9 cellular contexts compared by ENCODE assay signal in the genomic region with DNA sequence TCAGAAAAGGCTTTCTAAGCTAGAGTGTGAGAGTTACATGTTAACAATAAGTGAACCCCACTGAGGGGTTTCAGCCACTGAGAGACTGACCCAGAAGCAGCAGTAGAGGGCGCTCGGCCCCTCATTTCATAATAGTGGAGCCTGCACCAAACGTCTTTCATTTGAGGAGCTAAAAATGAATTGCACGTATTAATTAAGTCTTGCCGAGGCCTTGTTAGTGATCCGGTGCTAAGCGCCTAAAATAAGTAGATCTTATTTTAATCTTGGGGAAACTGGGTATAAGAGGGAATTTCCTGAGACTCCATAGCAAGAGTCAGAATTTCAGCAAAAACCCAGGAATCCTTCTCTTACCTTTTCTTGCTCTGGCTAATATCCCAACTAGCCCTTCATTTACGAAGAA.
A peak's percentile ranks its signal among the peaks of the same experiment; 100 is the strongest.
DNase-seq lines count a peak whose midpoint lies in the region; ATAC-seq, FAIRE-seq and TF ChIP-seq lines count a peak whose summit lies in the region.
"Had no signal": no experiment of that assay in that cellular context is flagged by ENCODE, and none has a peak within 500 bp of the region (broad histone marks: within the 10 kb centered on the region; RNA-seq: fewer than 3 reads in every experiment).

No MANE protein-coding gene starts in this region.

- H3K9me3 ChIP-seq in BLaER1 treated with 17β-estradiol and CSF1 and Interleukin-3, amounts not matched to agents 10 nM and 100 nM (replicated peaks in 1 of 11) = no peaks in the 10 kb centered on the region
- H3K9me3 ChIP-seq in upper lobe of left lung = no peaks in the 10 kb centered on the region

- no peaks in the 10 kb centered on the region for H3K36me3 Mint-ChIP-seq in osteocyte (ENCODE audit: unreplicated experiment)

- H3K36me3 ChIP-seq in BLaER1 treated with 17β-estradiol and CSF1 and Interleukin-3, amounts not matched to agents 10 nM and 100 nM = no peaks in the 10 kb centered on the region
- H3K36me3 ChIP-seq in upper lobe of left lung = no peaks in the 10 kb centered on the region

- no peaks in the 10 kb centered on the region for H3K9me3 Mint-ChIP-seq in osteocyte (ENCODE audit: unreplicated experiment)
- H3K9me3 Mint-ChIP-seq: IgD-negative memory B cell had no signal

- FAIRE-seq in frontal cortex (lab: Jason Lieb, UNC) = no peak

- WGBS in upper lobe of left lung, 2 donors = 20 to 21% methylated on average over 8 of the region's 8 CpGs

- H3K4me2 ChIP-seq in BLaER1 treated with 17β-estradiol and CSF1 and Interleukin-3, amounts not matched to agents 10 nM and 100 nM = peak overlapping the region in 7 of 11 experiments; percentile 15 to 40 (median 35); a peak in 12 of 22 replicates

- no peaks in the 10 kb centered on the region for H3K27me3 Mint-ChIP-seq in osteocyte (ENCODE audit: unreplicated experiment)
- H3K27me3 Mint-ChIP-seq: IgD-negative memory B cell had no signal

- peaks cover 8% of the 10 kb centered on the region for H3K4me1 Mint-ChIP-seq in osteocyte (ENCODE audit: unreplicated experiment)

- TF ChIP-seq EP300 in upper lobe of left lung (IDR thresholded peaks at IDR 0.05) = no peak

- POLR2A ChIA-PET in RWPE1 (lab: Yijun Ruan, JAX; ENCODE audit: low non-redundant PET) = interaction anchor here (0.6 kb wide), 1 partner anchor 537 kb away, joined by 4 read pairs; no protein-coding TSS in a partner anchor

- no peak for TF ChIP-seq POLR2A in upper lobe of left lung (IDR thresholded peaks at IDR 0.05)

- H3K27ac ChIP-seq in BLaER1 treated with 17β-estradiol and CSF1 and Interleukin-3, amounts not matched to agents 10 nM and 100 nM = 0 out of 22 replicates have a peak overlapping the region, but pooled peaks of 1 of the 11 experiments have one; percentile 11
- no peak overlapping the region for H3K27ac ChIP-seq in RWPE1
- H3K27ac ChIP-seq in upper lobe of left lung = no peak overlapping the region

- no peaks in the 10 kb centered on the region for H3K27me3 ChIP-seq in BLaER1 treated with 17β-estradiol and CSF1 and Interleukin-3, amounts not matched to agents 10 nM and 100 nM
- no peaks in the 10 kb centered on the region for H3K27me3 ChIP-seq in upper lobe of left lung

- H3K9ac ChIP-seq in BLaER1 treated with 17β-estradiol and CSF1 and Interleukin-3, amounts not matched to agents 10 nM and 100 nM = peak overlapping the region in 1 of 11 experiments; percentile 16; a peak in 1 of 22 replicates

- no peak overlapping the region for H3K4me3 Mint-ChIP-seq in osteocyte (ENCODE audit: unreplicated experiment)
- H3K4me3 Mint-ChIP-seq: IgD-negative memory B cell had no signal

- H4K20me1 ChIP-seq in BLaER1 treated with 17β-estradiol and CSF1 and Interleukin-3, amounts not matched to agents 10 nM and 100 nM = peaks cover 0 to 3% (median 0%) of the 10 kb centered on the region in 11 experiments; a peak in 1 of 22 replicates

- peak; percentile 70 to 73 for ATAC-seq in upper lobe of left lung (ENCODE audit: low FRiP score in 2 of 2)

- H3K4me3 ChIP-seq in BLaER1 treated with 17β-estradiol and CSF1 and Interleukin-3, amounts not matched to agents 10 nM and 100 nM = no peak overlapping the region
- no peak overlapping the region for H3K4me3 ChIP-seq in upper lobe of left lung

- TF ChIP-seq CTCF in GM20000 (IDR thresholded peaks at IDR 0.05; ENCODE audit: extremely low read depth, missing control alignments) = peak; percentile 77
- peak; percentile 73 for TF ChIP-seq CTCF in RWPE1 (conservative IDR thresholded peaks at IDR 0.05; ENCODE audit: low read depth)
- TF ChIP-seq CTCF in osteocyte (IDR thresholded peaks at IDR 0.05) = peak; percentile 95
- TF ChIP-seq CTCF in upper lobe of left lung (IDR thresholded peaks at IDR 0.05) = peak; percentile 34 to 63 (median 59)

- H3K4me1 ChIP-seq in BLaER1 treated with 17β-estradiol and CSF1 and Interleukin-3, amounts not matched to agents 10 nM and 100 nM = peaks cover 0 to 15% (median 11%) of the 10 kb centered on the region in 10 experiments; a peak in 11 of 20 replicates
- peaks cover 0 to 13% (median 7%) of the 10 kb centered on the region in 4 donors for H3K4me1 ChIP-seq in upper lobe of left lung

- DNase-seq in GM20000 (ENCODE audit: low spot score) = peak; percentile 71
- DNase-seq in LHCN-M2 (ENCODE audit: low read depth) = peak; percentile 41
- peak; percentile 52 for DNase-seq in RWPE1 (ENCODE audit: low spot score)
- peak; percentile 79 for DNase-seq in activated effector memory CD4-positive, alpha-beta T cell treated with anti-CD3 and anti-CD28 coated beads, Interleukin-2, amount 50 U/mL, for 16 hours
- peak; percentile 23 to 46 for DNase-seq in frontal cortex (ENCODE audit: low spot score in 2 of 2)
- no peak for DNase-seq in osteocyte (ENCODE audit: extremely low spot score, unreplicated experiment)
- peak in 1 of 2 donors; percentile 57 for DNase-seq in upper lobe of left lung

- CTCF ChIA-PET in RWPE1 (lab: Yijun Ruan, JAX) = interaction anchor here (0.6 to 1.7 kb wide), 10 partner anchors 12 to 993 kb away, joined by 3 to 5 read pairs (median 4); no protein-coding TSS in a partner anchor

- no peak overlapping the region for H3K27ac Mint-ChIP-seq in osteocyte (ENCODE audit: unreplicated experiment)
- H3K27ac Mint-ChIP-seq: IgD-negative memory B cell had no signal
